ENCODE assay signal across 8 cellular contexts in the genomic region with DNA sequence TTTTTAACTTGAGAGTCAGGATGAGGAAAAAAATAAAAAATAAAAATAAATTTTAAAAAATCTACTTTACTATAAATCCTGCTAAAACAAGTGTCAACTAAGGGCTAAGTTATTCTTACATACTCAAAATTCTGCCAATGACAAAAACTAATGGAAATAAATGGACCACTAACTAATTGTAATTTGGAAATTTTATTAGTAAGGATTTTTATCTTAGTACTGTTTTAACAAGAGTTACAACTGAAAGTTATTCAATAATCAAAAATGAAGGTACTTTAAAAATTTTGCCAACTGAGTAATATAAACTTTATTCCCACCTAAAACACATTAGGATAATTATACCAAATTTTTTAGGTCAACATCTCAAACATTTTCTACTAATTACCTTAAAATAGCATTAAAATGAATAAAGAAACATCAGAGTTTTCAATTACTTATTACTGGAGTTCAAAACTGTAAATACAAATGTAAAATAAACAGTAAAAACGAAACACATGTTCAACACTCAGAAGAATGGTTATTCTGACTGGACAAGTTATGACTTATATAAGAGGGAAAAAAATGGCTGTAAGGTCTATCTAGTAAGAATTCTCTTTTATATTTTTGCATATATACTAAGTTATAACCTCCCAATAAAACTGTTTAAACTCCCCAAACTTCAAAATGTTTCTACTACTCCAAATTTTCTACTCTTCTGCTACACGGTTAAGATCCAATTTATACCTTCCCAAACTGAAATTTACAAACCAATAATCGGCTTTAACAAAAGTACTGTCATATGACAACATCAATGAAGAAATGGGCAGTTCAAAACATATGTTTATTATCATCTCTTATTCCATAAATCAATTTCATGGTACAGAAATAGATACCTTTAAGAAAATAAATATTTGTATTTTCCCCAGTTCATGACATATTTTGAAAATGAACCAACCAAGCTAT. TPM values are rescaled to one million over a fixed set of nuclear protein-coding genes. Genes with fewer than 3 reads are reported as not detected.
DNase-seq lines count a peak whose midpoint lies in the region; ATAC-seq and TF ChIP-seq lines count a peak whose summit lies in the region.
"Had no signal": no experiment of that assay in that cellular context is flagged by ENCODE, and none has a peak within 500 bp of the region (broad histone marks: within the 10 kb centered on the region; RNA-seq: fewer than 3 reads in every experiment).

No MANE protein-coding gene starts in this region.

- no peaks in the 10 kb centered on the region for H3K27me3 ChIP-seq in uterus

- peaks cover 7% of the 10 kb centered on the region for H3K9me3 Mint-ChIP-seq in WTC11
- H3K9me3 Mint-ChIP-seq: dendritic cell treated with granulocyte-macrophage colony-stimulating factor and Interleukin-4, amounts not matched to agents 40 ng/mL and 50 ng/mL, for 4 days had no signal

- H3K4me3 ChIP-seq in HFF-Myc (replicated peaks; ENCODE audit: low read depth, low read length), result peak overlapping the region; percentile 75; the same call in 1 of the 2 replicates
- H3K4me3 ChIP-seq in foreskin fibroblast (ENCODE audit: low read depth in 1 of 2, low read length in 2 of 2), result peak overlapping the region; percentile 70 to 86
- peak overlapping the region in 4 of 7 experiments; percentile 75 to 97 (median 89) for H3K4me3 ChIP-seq in skin epidermis
- H3K4me3 ChIP-seq in uterus, result peak overlapping the region in 1 of 2 donors; percentile 76

- TF ChIP-seq POLR2A in uterus (IDR thresholded peaks at IDR 0.05), result no peak

- H3K9me3 ChIP-seq in uterus, result no peaks in the 10 kb centered on the region

- no peak for DNase-seq in HFF-Myc (ENCODE audit: extremely low read depth, low read depth)
- DNase-seq in WTC11 (ENCODE audit: low spot score), result no peak
- no peak for DNase-seq in foreskin fibroblast
- no peak for DNase-seq in LoVo (ENCODE audit: low spot score)
- DNase-seq in uterus, result no peak

- TF ChIP-seq CTCF in HFF-Myc (IDR thresholded peaks at IDR 0.05; ENCODE audit: low read depth, low read length, missing control alignments) (no peak), WTC11 (IDR thresholded peaks at IDR 0.05) (no peak), foreskin fibroblast (IDR thresholded peaks at IDR 0.05; ENCODE audit: low read depth, low read length) (no peak), uterus (IDR thresholded peaks at IDR 0.05) (no peak)

- no peaks in the 10 kb centered on the region for H3K27me3 Mint-ChIP-seq in WTC11 (ENCODE audit: low read depth)
- H3K27me3 Mint-ChIP-seq: dendritic cell treated with granulocyte-macrophage colony-stimulating factor and Interleukin-4, amounts not matched to agents 40 ng/mL and 50 ng/mL, for 4 days had no signal

- H3K27ac ChIP-seq in skin epidermis (peak overlapping the region in 10 of 21 experiments; percentile 8 to 100 (median 21)), uterus (peak overlapping the region in 1 of 2 donors; percentile 97)

- H3K36me3 Mint-ChIP-seq in WTC11, result peaks cover 39% of the 10 kb centered on the region

- H3K27ac Mint-ChIP-seq in WTC11, result no peak overlapping the region
- H3K27ac Mint-ChIP-seq: dendritic cell treated with granulocyte-macrophage colony-stimulating factor and Interleukin-4, amounts not matched to agents 40 ng/mL and 50 ng/mL, for 4 days had no signal

- POLR2A ChIA-PET in WTC11 (lab: Charles Lee), result no interaction called here

- no peak for ATAC-seq in WTC11
- ATAC-seq in HG03521 (IDR thresholded peaks at IDR 0.05; ENCODE audit: unreplicated experiment), result no peak

- intact Hi-C loops in uterus (cut with DNase I; ENCODE audit: low total_unique reads), result no loop called here

- peak overlapping the region; percentile 80 for H3K4me3 Mint-ChIP-seq in WTC11

- CTCF ChIA-PET in WTC11 (lab: Charles Lee), result no interaction called here

- no peaks in the 10 kb centered on the region for H3K36me3 ChIP-seq in uterus

- peaks cover 35% of the 10 kb centered on the region for H3K4me1 Mint-ChIP-seq in WTC11

- no peaks in the 10 kb centered on the region for H3K4me1 ChIP-seq in uterus

TF ChIP-seq in WTC11, 78 proteins besides CTCF, POLR2A, EP300 and RAD21:
- TF ChIP-seq ZNF232 (CRISPR knock-in tag; IDR thresholded peaks at IDR 0.05) (no peak), CBFB (CRISPR knock-in tag; IDR thresholded peaks at IDR 0.05; ENCODE audit: low read depth) (no peak), FOXP1 (CRISPR knock-in tag; IDR thresholded peaks at IDR 0.05; ENCODE audit: borderline replicate concordance) (no peak), NR2C2 (CRISPR knock-in tag; IDR thresholded peaks at IDR 0.05) (no peak), ZNF281 (CRISPR knock-in tag; IDR thresholded peaks at IDR 0.05) (no peak), IRF1 (CRISPR knock-in tag; IDR thresholded peaks at IDR 0.05) (no peak), TEAD4 (CRISPR knock-in tag; IDR thresholded peaks at IDR 0.05) (no peak), ZNF219 (CRISPR knock-in tag; IDR thresholded peaks at IDR 0.05; ENCODE audit: borderline replicate concordance) (no peak), PREB (CRISPR knock-in tag; IDR thresholded peaks at IDR 0.05; ENCODE audit: borderline replicate concordance) (no peak), ELF4 (CRISPR knock-in tag; IDR thresholded peaks at IDR 0.05; ENCODE audit: low read depth) (no peak), SMAD3 (CRISPR knock-in tag; IDR thresholded peaks at IDR 0.05; ENCODE audit: borderline replicate concordance) (no peak), ZBTB21 (CRISPR knock-in tag; IDR thresholded peaks at IDR 0.05; ENCODE audit: borderline replicate concordance) (no peak), ZNF317 (CRISPR knock-in tag; IDR thresholded peaks at IDR 0.05; ENCODE audit: borderline replicate concordance, low read depth) (no peak), JAZF1 (CRISPR knock-in tag; IDR thresholded peaks at IDR 0.05) (no peak), ZNF396 (CRISPR knock-in tag; IDR thresholded peaks at IDR 0.05; ENCODE audit: borderline replicate concordance) (no peak)
- TF ChIP-seq, protein P1, sequence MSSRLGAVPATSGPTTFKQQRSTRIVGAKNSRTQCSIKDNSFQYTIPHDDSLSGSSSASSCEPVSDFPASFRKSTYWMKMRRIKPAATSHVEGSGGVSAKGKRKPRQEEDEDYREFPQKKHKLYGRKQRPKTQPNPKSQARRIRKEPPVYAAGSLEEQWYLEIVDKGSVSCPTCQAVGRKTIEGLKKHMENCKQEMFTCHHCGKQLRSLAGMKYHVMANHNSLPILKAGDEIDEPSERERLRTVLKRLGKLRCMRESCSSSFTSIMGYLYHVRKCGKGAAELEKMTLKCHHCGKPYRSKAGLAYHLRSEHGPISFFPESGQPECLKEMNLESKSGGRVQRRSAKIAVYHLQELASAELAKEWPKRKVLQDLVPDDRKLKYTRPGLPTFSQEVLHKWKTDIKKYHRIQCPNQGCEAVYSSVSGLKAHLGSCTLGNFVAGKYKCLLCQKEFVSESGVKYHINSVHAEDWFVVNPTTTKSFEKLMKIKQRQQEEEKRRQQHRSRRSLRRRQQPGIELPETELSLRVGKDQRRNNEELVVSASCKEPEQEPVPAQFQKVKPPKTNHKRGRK (CRISPR knock-in tag; IDR thresholded peaks at IDR 0.05; ENCODE audit: borderline replicate concordance), result no peak

RNA-seq across cellular contexts. Expression of gene HECTD1, which starts 2.7 kb away (rescaled TPM):
- total RNA-seq in WTC11 (2021) (81.7 to 89.1 TPM (median 88.5 TPM) in 3 replicates), uterus (100 to 1,000 TPM in 3 of 4 donors, 10 to 100 TPM in 1; 99.4 to 434 (median 307) TPM)
